In the genomic region with DNA sequence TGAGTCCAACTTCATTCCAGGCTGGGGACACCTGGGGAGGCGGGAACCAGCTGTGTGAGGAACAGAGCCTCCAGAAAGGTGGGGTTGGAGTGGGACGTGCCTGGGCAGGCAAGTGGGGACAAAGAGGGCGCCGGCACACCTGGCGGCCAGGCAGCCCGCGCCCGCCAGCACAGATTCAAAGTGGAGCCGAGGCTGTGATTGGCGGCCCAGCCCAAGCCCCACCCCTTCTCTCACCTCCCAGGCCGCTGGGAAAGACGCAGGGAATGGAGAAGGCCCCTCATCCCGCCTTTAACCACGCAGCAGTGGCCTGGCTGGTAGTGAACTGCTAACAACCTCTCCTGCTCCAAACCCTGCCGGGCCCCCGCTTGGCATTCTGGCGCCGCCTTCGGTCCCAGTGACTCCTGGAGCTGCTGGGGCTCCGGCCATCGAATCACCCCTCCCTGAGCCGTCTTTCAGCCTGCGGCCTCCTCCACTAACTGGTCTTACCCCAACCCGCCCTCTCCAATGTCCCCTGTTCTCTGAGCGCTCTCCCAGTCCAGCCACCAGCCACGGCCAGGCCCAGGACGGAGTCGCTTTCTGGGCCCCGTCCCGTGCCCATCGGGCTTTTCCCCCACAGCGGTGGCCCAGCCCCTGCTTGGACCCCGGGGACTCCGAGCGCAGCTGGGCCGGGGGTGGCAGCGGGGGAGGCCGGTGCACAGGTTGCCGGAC, we compare ENCODE assay signal across 8 cellular contexts. TPM values are rescaled to one million over a fixed set of nuclear protein-coding genes. Genes with fewer than 3 reads are reported as not detected.
A peak's percentile ranks its signal among the peaks of the same experiment; 100 is the strongest.
DNase-seq lines count a peak whose midpoint lies in the region; ATAC-seq, FAIRE-seq and TF ChIP-seq lines count a peak whose summit lies in the region.

No MANE protein-coding gene starts in this region.

- no peak for TF ChIP-seq CTCF in GM06990 (IDR thresholded peaks at IDR 0.05; ENCODE audit: insufficient read depth, low read length, poor library complexity, severe bottlenecking)
- no peak for TF ChIP-seq CTCF in K562 (IDR thresholded peaks at IDR 0.05 in 2 of 3, conservative IDR thresholded peaks at IDR 0.05 in 1 of 3; ENCODE audit: insufficient read depth in 2 of 3, low read depth in 1 of 3, low read length in 3 of 3)
- TF ChIP-seq CTCF in lower lobe of right lung (IDR thresholded peaks at IDR 0.05): no peak

- TF ChIP-seq EP300 in K562 (IDR thresholded peaks at IDR 0.05; ENCODE audit: low read length): no peak

- H4K20me1 ChIP-seq in K562 (replicated peaks; ENCODE audit: control insufficient read depth, insufficient read depth, low read length): no peaks in the 10 kb centered on the region

- H3K4me2 ChIP-seq in K562 (ENCODE audit: insufficient read depth, low read length): no peak overlapping the region

- no peak for TF ChIP-seq RAD21 in K562 (CRISPR knock-in tag; conservative IDR thresholded peaks at IDR 0.05 in 1 of 2, IDR thresholded peaks at IDR 0.05 in 1 of 2)

- peak overlapping the region; percentile 59; the same call in 1 of the 2 replicates for H2AFZ ChIP-seq in K562 (ENCODE audit: low read depth, low read length)

- no peaks in the 10 kb centered on the region for H3K79me2 ChIP-seq in K562 (ENCODE audit: control insufficient read depth, insufficient read depth, low read length)

- peaks cover 1% of the 10 kb centered on the region for H3K27me3 Mint-ChIP-seq in IgD-negative memory B cell

- H3K27ac ChIP-seq in K562 (ENCODE audit: extremely low read depth, low read depth, low read length): no peak overlapping the region
- H3K27ac ChIP-seq in lower lobe of right lung: peak overlapping the region; percentile 95
- H3K27ac ChIP-seq in aorta (ENCODE audit: low read depth in 1 of 2, low read length in 2 of 2): peak overlapping the region; percentile 31 to 81

- H3K9me3 Mint-ChIP-seq in IgD-negative memory B cell: no peaks in the 10 kb centered on the region

- 5% methylated on average over 7 of the region's 39 CpGs for WGBS in K562 (ENCODE audit: insufficient coverage, low coverage, missing lambda C conversion rate)
- 35 to 40% methylated on average over 38 to 39 of the region's 39 CpGs for WGBS in aorta, 2 donors

- FAIRE-seq in K562 (lab: Jason Lieb, UNC): no peak

- H3K4me3 ChIP-seq in GM06990 (replicated peaks; ENCODE audit: low read depth, low read length) (peak overlapping the region; percentile 66), K562 (peak overlapping the region; percentile 22), lower lobe of right lung (peak overlapping the region; percentile 63), aorta (ENCODE audit: low read length in 2 of 2) (peak overlapping the region; percentile 9 to 49)

- peaks cover 0 to 24% of the 10 kb centered on the region in 2 experiments; a peak in 3 of 5 replicates for H3K4me1 ChIP-seq in K562 (replicated peaks in 1 of 2; ENCODE audit: control insufficient read depth in 2 of 2, insufficient read depth in 2 of 2, low read length in 2 of 2)
- H3K4me1 ChIP-seq in lower lobe of right lung: peaks cover 19% of the 10 kb centered on the region
- no peaks in the 10 kb centered on the region for H3K4me1 ChIP-seq in aorta (ENCODE audit: control insufficient read depth in 1 of 2, insufficient read depth in 2 of 2, low read length in 2 of 2)

- CTCF ChIA-PET in K562 (lab: Yijun Ruan, JAX; ENCODE audit: low intra/inter-chr PET ratio): no interaction called here

- no peaks in the 10 kb centered on the region for H3K9me1 ChIP-seq in K562 (ENCODE audit: control insufficient read depth, insufficient read depth, low read length)

- in situ Hi-C loops in K562 (cut with MboI): no loop called here

- intact Hi-C loops in K562 (cut with micrococcal nuclease) (no loop called here), lower lobe of right lung (cut with DNase I) (no loop called here), aorta (cut with DNase I) (no loop called here)

- no peak for TF ChIP-seq POLR2A in K562 (conservative IDR thresholded peaks at IDR 0.05)

- H3K27ac Mint-ChIP-seq in IgD-negative memory B cell: peak overlapping the region in 1 of 3 donors; percentile 87

- ATAC-seq in K562 (no peak), lower lobe of right lung (peak; percentile 66 to 69), aorta (ENCODE audit: low FRiP score) (peak; percentile 1), HG03039 (IDR thresholded peaks at IDR 0.05; ENCODE audit: unreplicated experiment) (no peak), GM19328 (IDR thresholded peaks at IDR 0.05; ENCODE audit: unreplicated experiment) (no peak)

- no peak for DNase-seq in GM06990 (ENCODE audit: extremely low read depth, insufficient read length)
- DNase-seq in K562 (ENCODE audit: extremely low read depth in 1 of 4, low spot score in 3 of 4): peak in 2 of 4 experiments; percentile 20 to 24
- DNase-seq in lower lobe of right lung: no peak
- DNase-seq in aorta: no peak
- no peak for DNase-seq in H4 (ENCODE audit: low spot score)

- H3K27me3 ChIP-seq in GM06990 (replicated peaks; ENCODE audit: control insufficient read depth, insufficient read depth, low read length) (no peaks in the 10 kb centered on the region), K562 (ENCODE audit: control insufficient read depth in 2 of 2, insufficient read depth in 2 of 2, low read length in 2 of 2) (peaks cover 3 to 6% of the 10 kb centered on the region in 2 experiments; a peak in 3 of 5 replicates), lower lobe of right lung (ENCODE audit: low read depth) (no peaks in the 10 kb centered on the region), aorta (ENCODE audit: control insufficient read depth in 1 of 2, insufficient read depth in 2 of 2, low read length in 1 of 2) (no peaks in the 10 kb centered on the region)

- H3K9me3 ChIP-seq in K562 (replicated peaks; ENCODE audit: control insufficient read depth, insufficient read depth, low read depth, low read length): no peaks in the 10 kb centered on the region
- H3K9me3 ChIP-seq in lower lobe of right lung: no peaks in the 10 kb centered on the region
- H3K9me3 ChIP-seq in aorta (ENCODE audit: control insufficient read depth, low read length): no peaks in the 10 kb centered on the region

- peak overlapping the region; percentile 57 to 90 (median 82) for H3K4me3 Mint-ChIP-seq in IgD-negative memory B cell

- H3K9ac ChIP-seq in K562 (ENCODE audit: insufficient read depth in 1 of 2, low read depth in 2 of 2, low read length in 2 of 2): peak overlapping the region in 1 of 2 experiments; percentile 81; a peak in 2 of 4 replicates

- H3K36me3 Mint-ChIP-seq in IgD-negative memory B cell: no peaks in the 10 kb centered on the region

- H3K36me3 ChIP-seq in GM06990 (ENCODE audit: control insufficient read depth, insufficient read depth, low read length): no peaks in the 10 kb centered on the region
- H3K36me3 ChIP-seq in K562 (ENCODE audit: control insufficient read depth, insufficient read depth, low read length): no peaks in the 10 kb centered on the region
- no peaks in the 10 kb centered on the region for H3K36me3 ChIP-seq in lower lobe of right lung
- H3K36me3 ChIP-seq in aorta (ENCODE audit: control insufficient read depth in 1 of 2, insufficient read depth in 2 of 2, low read length in 1 of 2): no peaks in the 10 kb centered on the region

- H3K4me1 Mint-ChIP-seq in IgD-negative memory B cell: peaks cover 11 to 24% (median 22%) of the 10 kb centered on the region in 3 donors

- POLR2A ChIA-PET in K562 (lab: Yijun Ruan, JAX): no interaction called here

- no TSS peak for BruUV-seq in K562 (replicated peaks; lab: Mats Ljungman, UMichigan)

TF ChIP-seq in K562, 482 proteins besides CTCF, POLR2A, EP300 and RAD21 (continues in another document):
- TF ChIP-seq ZFX (CRISPR knock-in tag; IDR thresholded peaks at IDR 0.05) (peak; percentile 35), BDP1 (IDR thresholded peaks at IDR 0.05; ENCODE audit: insufficient read depth, insufficient read length) (no peak), ZNF436 (CRISPR knock-in tag; IDR thresholded peaks at IDR 0.05) (no peak), PKNOX1 (IDR thresholded peaks at IDR 0.05) (peak; percentile 58; the same call in 1 of the 2 replicates)

RNA-seq across cellular contexts. Expression of gene PTMA, which starts 27.9 kb away (rescaled TPM):
- polyA plus RNA-seq in IgD-negative memory B cell (2,664 TPM), K562 (2011; rRNA removed) (323 and 429 TPM in 2 replicates), K562 (2014; fragmentation: Illumina TruSeq; extraction: Trizol) (2,277 and 2,322 TPM in 2 replicates), K562 (2014; fragmentation: Nextera tagmentation; extraction: Ambion mirVana) (1,000 to 10,000 TPM; 1,265 to 1,905 TPM), K562 (2014; rRNA removed) (1,557 and 1,903 TPM in 2 replicates), aorta (1,000 to 10,000 TPM; 1,255 to 2,243 TPM)
- total RNA-seq in K562 (2011; cell fraction: chromatin; rRNA removed; ENCODE audit: low replicate concordance): 105 and 138 TPM in 2 replicates
- total RNA-seq in K562 (2011; cell fraction: nucleolus; rRNA removed): 82.0 and 91.6 TPM in 2 replicates
- total RNA-seq in K562 (2011; cell fraction: nucleoplasm; rRNA removed): 112 and 117 TPM in 2 replicates
- total RNA-seq in K562 (2014; rRNA removed) (1,354 and 1,439 TPM in 2 replicates), K562 (2014; rRNA removed; fragmentation: Illumina TruSeq; extraction: Trizol) (1,578 and 1,698 TPM in 2 replicates), K562 (2015; rRNA removed; fragmentation: Illumina TruSeq; extraction: Trizol) (1,925 and 1,943 TPM in 2 replicates), K562 (2021) (1,166 and 1,193 TPM in 2 replicates), lower lobe of right lung (729 TPM), aorta (100 to 1,000 TPM; 792 to 882 TPM)
- polyA plus RNA-seq in K562 (2011; cell fraction: cytosol; rRNA removed): 269 and 283 TPM in 2 replicates
- polyA plus RNA-seq in K562 (2011; cell fraction: nucleus; rRNA removed): 236 and 242 TPM in 2 replicates
- polyA plus RNA-seq in K562 (2012): 643 and 1,309 TPM in 2 replicates
- 500 and 593 TPM in 2 replicates for polyA minus RNA-seq in K562 (2011; rRNA and poly(A)+ RNA removed)
- polyA minus RNA-seq in K562 (2011; cell fraction: cytosol; rRNA and poly(A)+ RNA removed): 402 and 486 TPM in 2 replicates
- 80.0 and 144 TPM in 2 replicates for polyA minus RNA-seq in K562 (2011; cell fraction: nucleus; rRNA and poly(A)+ RNA removed)
- total RNA-seq in H4 (2014; rRNA removed; shearing (Covaris generic)): 1,956 and 2,048 TPM in 2 replicates

Comparison
In these comparisons a context has a peak if more than half of its experiments do, and no peak if none do; other contexts are left out.
1. ATAC-seq: peak in lower lobe of right lung (2 of 2) and aorta (single experiment); none in K562 (single experiment), HG03039 (single experiment) and GM19328 (single experiment).
2. Peak in every context shown above with its lines, with median percentiles within 50 percentile points of each other: H3K4me3 ChIP-seq.